Comparison of ENCODE assay signal across 27 cellular contexts in genomic region chrX:9927638-9928037, GRCh38. TPM values are rescaled to one million over a fixed set of nuclear protein-coding genes. Genes with fewer than 3 reads are reported as not detected.
DNase-seq lines count a peak whose midpoint lies in the region; ATAC-seq and TF ChIP-seq lines count a peak whose summit lies in the region.
"Had no signal": no experiment of that assay in that cellular context is flagged by ENCODE, and none has a peak within 500 bp of the region (broad histone marks: within the 10 kb centered on the region; RNA-seq: fewer than 3 reads in every experiment).

No MANE protein-coding gene starts in this region.

- H3K9me3 ChIP-seq in HUES6 (ENCODE audit: control insufficient read depth, insufficient read depth, low read depth, low read length) (no peaks in the 10 kb centered on the region), neuron (ENCODE audit: low read length) (no peaks in the 10 kb centered on the region)
- H3K9me3 ChIP-seq: heart left ventricle, MG63, right lobe of liver, thoracic aorta, vagina had no signal

- DNase-seq in NCI-H510A treated with DMSO at 0.1 percent for 48 hours (lab: John Stamatoyannopoulos, UW) = peak; percentile 52
- no peak for DNase-seq in glutamatergic neuron
- DNase-seq in AG08395 (ENCODE audit: low spot score) = no peak
- DNase-seq in AML-193 (lab: John Stamatoyannopoulos, UW) = no peak
- DNase-seq: activated CD4-positive, alpha-beta T cell treated with anti-CD3 and anti-CD28 coated beads, Interleukin-2, amount 10 ng/mL, durations not matched to agents 7 days and 5 days; activated naive CD4-positive, alpha-beta T cell treated with anti-CD3 and anti-CD28 coated beads, Interleukin-2, amount 50 U/mL, for 16 hours; CD4-positive, CD25-positive, alpha-beta regulatory T cell; dermis blood vessel endothelial cell; heart left ventricle; KBM-7; MG63; naive thymus-derived CD4-positive, alpha-beta T cell; OCI-M1; right lobe of liver; Right ventricle myocardium superior; stimulated activated CD4-positive, alpha-beta T cell treated with anti-CD3 and anti-CD28 coated beads, Interleukin-12 subunit alpha, Interleukin-12 subunit beta, amount 100 ng/mL, for 4 hours; stimulated activated CD4-positive, alpha-beta T cell treated with anti-CD3 and anti-CD28 coated beads, Interleukin-4, amount 100 ng/mL, for 24 hours; stimulated activated naive CD4-positive, alpha-beta T cell had no signal

- H3K4me3 Mint-ChIP-seq in glutamatergic neuron (ENCODE audit: unreplicated experiment) = peak overlapping the region; percentile 74
- H3K4me3 Mint-ChIP-seq: activated CD4-positive, alpha-beta T cell treated with anti-CD3 and anti-CD28 coated beads, Interleukin-2, amount 10 ng/mL, durations not matched to agents 7 days and 5 days; activated T-helper 1 cell treated with anti-CD3 and anti-CD28 coated beads, Interleukin-12 subunit alpha, Interleukin-12 subunit beta, Interleukin-2, Interleukin-4 antibody, amounts not matched to agents 30 ng/mL and 10 ng/mL and 1 ng/mL, durations not matched to agents 14 hours and 24 hours and 36 hours; CD4-positive, CD25-positive, alpha-beta regulatory T cell; naive thymus-derived CD4-positive, alpha-beta T cell had no signal

- H2AFZ ChIP-seq in neuron (ENCODE audit: low read depth, low read length) = no peak overlapping the region
- H2AFZ ChIP-seq: parathyroid adenoma had no signal

- H3K9ac ChIP-seq in HUES6 (ENCODE audit: low read length) = peak overlapping the region; percentile 73
- H3K9ac ChIP-seq: parathyroid adenoma had no signal

- no peak for ATAC-seq in GM21515 (IDR thresholded peaks at IDR 0.05; ENCODE audit: unreplicated experiment)
- ATAC-seq: heart left ventricle; naive thymus-derived CD4-positive, alpha-beta T cell; right lobe of liver had no signal

- H3K4me1 Mint-ChIP-seq in glutamatergic neuron (ENCODE audit: low read depth, unreplicated experiment) = peaks cover 11% of the 10 kb centered on the region
- H3K4me1 Mint-ChIP-seq: activated CD4-positive, alpha-beta T cell treated with anti-CD3 and anti-CD28 coated beads, Interleukin-2, amount 10 ng/mL, durations not matched to agents 7 days and 5 days; CD4-positive, CD25-positive, alpha-beta regulatory T cell; naive thymus-derived CD4-positive, alpha-beta T cell had no signal

- H3K27me3 ChIP-seq in HUES6 (ENCODE audit: control insufficient read depth, insufficient read depth, low read length) (no peaks in the 10 kb centered on the region), neuron (ENCODE audit: insufficient read depth, low read length) (no peaks in the 10 kb centered on the region)
- H3K27me3 ChIP-seq: MG63, right lobe of liver, vagina had no signal

- H3K27ac ChIP-seq in HUES6 (ENCODE audit: low read depth, low read length) = peak overlapping the region; percentile 54; the same call in 1 of the 2 replicates
- H3K27ac ChIP-seq: heart left ventricle, parathyroid adenoma, right lobe of liver, thoracic aorta, vagina, VCaP had no signal

- no peaks in the 10 kb centered on the region for H3K27me3 Mint-ChIP-seq in glutamatergic neuron (ENCODE audit: unreplicated experiment)
- H3K27me3 Mint-ChIP-seq: CD4-positive, CD25-positive, alpha-beta regulatory T cell; naive thymus-derived CD4-positive, alpha-beta T cell had no signal

- H3K9me3 Mint-ChIP-seq in glutamatergic neuron (ENCODE audit: unreplicated experiment) = peaks cover 4% of the 10 kb centered on the region
- H3K9me3 Mint-ChIP-seq: activated CD4-positive, alpha-beta T cell treated with anti-CD3 and anti-CD28 coated beads, Interleukin-2, amount 10 ng/mL, durations not matched to agents 7 days and 5 days; activated T-helper 1 cell treated with anti-CD3 and anti-CD28 coated beads, Interleukin-12 subunit alpha, Interleukin-12 subunit beta, Interleukin-2, Interleukin-4 antibody, amounts not matched to agents 30 ng/mL and 10 ng/mL and 1 ng/mL, durations not matched to agents 14 hours and 24 hours and 36 hours; CD4-positive, CD25-positive, alpha-beta regulatory T cell; naive thymus-derived CD4-positive, alpha-beta T cell had no signal

- TF ChIP-seq CTCF in glutamatergic neuron (IDR thresholded peaks at IDR 0.05; ENCODE audit: partially characterized antibody, unreplicated experiment) = no peak

- H3K27ac Mint-ChIP-seq in glutamatergic neuron (ENCODE audit: unreplicated experiment) = peak overlapping the region; percentile 94
- H3K27ac Mint-ChIP-seq: activated CD4-positive, alpha-beta T cell treated with anti-CD3 and anti-CD28 coated beads, Interleukin-2, amount 10 ng/mL, durations not matched to agents 7 days and 5 days; activated T-helper 1 cell treated with anti-CD3 and anti-CD28 coated beads, Interleukin-12 subunit alpha, Interleukin-12 subunit beta, Interleukin-2, Interleukin-4 antibody, amounts not matched to agents 30 ng/mL and 10 ng/mL and 1 ng/mL, durations not matched to agents 14 hours and 24 hours and 36 hours; CD4-positive, CD25-positive, alpha-beta regulatory T cell; naive thymus-derived CD4-positive, alpha-beta T cell had no signal

- H3K4me3 ChIP-seq in HUES6 (ENCODE audit: low read depth, low read length) (peak overlapping the region; percentile 45), neuron (ENCODE audit: low read length) (peak overlapping the region; percentile 39)
- H3K4me3 ChIP-seq: heart left ventricle, MG63, right lobe of liver, thoracic aorta, vagina had no signal

- H3K36me3 ChIP-seq in HUES6 (ENCODE audit: control insufficient read depth, insufficient read depth, low read length) = peaks cover 3% of the 10 kb centered on the region
- H3K36me3 ChIP-seq in neuron (ENCODE audit: insufficient read depth, low read length) = peaks cover 1% of the 10 kb centered on the region
- H3K36me3 ChIP-seq: heart left ventricle, MG63, thoracic aorta, vagina had no signal

- peaks cover 43% of the 10 kb centered on the region for H3K4me1 ChIP-seq in HUES6 (ENCODE audit: control insufficient read depth, insufficient read depth, low read length)
- H3K4me1 ChIP-seq in neuron (ENCODE audit: insufficient read depth, low read length) = peaks cover 22% of the 10 kb centered on the region
- H3K4me1 ChIP-seq: heart left ventricle, parathyroid adenoma, right lobe of liver, vagina had no signal

- H3K36me3 Mint-ChIP-seq in glutamatergic neuron (ENCODE audit: unreplicated experiment) = no peaks in the 10 kb centered on the region
- H3K36me3 Mint-ChIP-seq: CD4-positive, CD25-positive, alpha-beta regulatory T cell; naive thymus-derived CD4-positive, alpha-beta T cell had no signal

RNA-seq across cellular contexts. Expression of gene CLDN34, which starts 39.5 kb away (rescaled TPM):
- not detected for total RNA-seq in glutamatergic neuron (ENCODE audit: unreplicated experiment)
- total RNA-seq: activated CD4-positive, alpha-beta T cell treated with anti-CD3 and anti-CD28 coated beads, Interleukin-2, amount 10 ng/mL, durations not matched to agents 7 days and 5 days; activated T-helper 1 cell treated with anti-CD3 and anti-CD28 coated beads, Interleukin-12 subunit alpha, Interleukin-12 subunit beta, Interleukin-2, Interleukin-4 antibody, amounts not matched to agents 30 ng/mL and 10 ng/mL and 1 ng/mL, durations not matched to agents 14 hours and 24 hours and 36 hours; CD4-positive, CD25-positive, alpha-beta regulatory T cell; dermis blood vessel endothelial cell; heart left ventricle; mesenteric fat pad; naive thymus-derived CD4-positive, alpha-beta T cell; Right ventricle myocardium superior; thoracic aorta; vagina had no signal
